ENCODE assay signal across 16 cellular contexts in the genomic region with DNA sequence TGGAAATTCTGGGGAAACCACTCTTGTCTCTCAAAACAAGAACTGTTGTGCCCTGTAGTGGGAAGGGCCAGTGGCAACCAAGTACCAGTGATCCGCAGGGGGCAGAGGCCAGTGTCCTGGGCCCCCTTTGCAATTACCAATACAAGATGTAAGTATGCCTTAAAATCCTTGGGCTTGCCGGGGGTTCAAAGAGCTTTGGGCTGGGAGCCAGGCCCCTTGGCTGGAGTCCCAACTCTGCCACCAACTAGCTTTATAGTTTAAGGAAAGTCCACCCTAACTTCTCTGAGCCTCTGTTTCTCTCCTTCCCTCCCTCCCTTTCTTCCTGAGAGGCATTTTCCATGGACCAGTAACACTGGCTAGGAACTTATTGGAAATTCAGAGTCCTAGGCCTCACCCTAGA.
"Had no signal": no experiment of that assay in that cellular context is flagged by ENCODE, and none has a peak within 500 bp of the region (broad histone marks: within the 10 kb centered on the region; RNA-seq: fewer than 3 reads in every experiment).

No MANE protein-coding gene starts in this region.

- H3K27me3 ChIP-seq: breast epithelium had no signal

- H3K9me3 ChIP-seq: breast epithelium, gastrocnemius medialis, heart right ventricle had no signal

- ATAC-seq: activated naive CD8-positive, alpha-beta T cell treated with anti-CD3 and anti-CD28 coated beads, Interleukin-2, amount 50 U/mL, for 24 hours; effector memory CD8-positive, alpha-beta T cell; gastrocnemius medialis; heart right ventricle; left cardiac atrium; stimulated activated memory B cell treated with anti-CD40 and anti-IgM and Interleukin-4, amounts not matched to agents 10 μg/mL and 1 μg/mL and 100 μg/mL, for 72 hours had no signal

- DNase-seq: activated CD4-positive, CD25-positive, alpha-beta regulatory T cell treated with anti-CD3 and anti-CD28 coated beads, Interleukin-2, amount 50 U/mL, for 72 hours; activated naive CD4-positive, alpha-beta T cell treated with Interleukin-2 at 50 U/mL for 16 hours; activated naive CD8-positive, alpha-beta T cell treated with anti-CD3 and anti-CD28 coated beads, Interleukin-2, amount 50 U/mL, for 24 hours; activated T-cell treated with anti-CD3 and anti-CD28 coated beads for 4 hours; aorta; cerebellar nuclear complex; dermis blood vessel endothelial cell; effector memory CD8-positive, alpha-beta T cell; gastrocnemius medialis; heart right ventricle; left cardiac atrium; midbrain had no signal

- H3K36me3 ChIP-seq: breast epithelium, gastrocnemius medialis, heart right ventricle had no signal

- H3K4me3 ChIP-seq: breast epithelium, gastrocnemius medialis, heart right ventricle, lung had no signal

- H3K27ac ChIP-seq: epithelial cell of prostate, gastrocnemius medialis, heart right ventricle had no signal
